8 cellular contexts compared by ENCODE assay signal in the genomic region with DNA sequence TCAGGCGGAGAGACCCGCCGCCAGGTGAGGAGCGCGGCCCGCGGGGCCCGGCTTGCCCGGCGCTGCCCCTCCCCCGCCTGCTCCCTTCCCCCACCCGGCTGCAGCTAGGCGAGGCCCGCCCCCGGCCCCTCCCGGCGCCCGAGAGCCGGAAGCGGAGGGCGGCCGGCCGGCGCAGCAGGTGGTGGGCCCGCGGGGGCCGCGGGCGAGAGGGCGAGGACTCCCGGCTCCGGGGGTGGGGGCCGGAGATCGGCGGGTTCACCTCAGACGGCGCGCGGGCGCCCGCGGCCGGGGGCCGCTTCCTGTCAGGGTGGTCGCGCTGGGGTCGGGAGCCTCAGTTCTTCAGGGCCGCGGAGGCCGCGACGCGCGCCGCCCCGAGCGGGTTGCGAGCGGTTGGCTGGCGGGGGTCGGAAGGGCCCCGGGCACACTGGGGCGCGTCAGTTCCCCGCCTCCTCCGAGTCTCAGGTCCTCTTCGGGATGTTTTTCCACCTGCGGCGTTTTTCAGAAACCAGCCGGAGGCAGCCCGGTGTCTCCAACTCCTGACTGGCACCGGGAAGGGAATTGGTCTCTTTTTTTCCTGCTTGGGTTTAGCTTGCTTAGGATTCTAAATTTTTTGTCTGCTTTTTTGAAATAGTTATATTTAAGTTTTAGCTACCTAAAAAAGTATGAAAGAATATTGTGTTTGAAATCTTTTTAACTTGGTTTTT. TPM values are rescaled to one million over a fixed set of nuclear protein-coding genes. Genes with fewer than 3 reads are reported as not detected.
DNase-seq lines count a peak whose midpoint lies in the region; ATAC-seq and TF ChIP-seq lines count a peak whose summit lies in the region.

No MANE protein-coding gene starts in this region.

- peak overlapping the region; percentile 89 for H3K27ac ChIP-seq in GM23248
- peak overlapping the region; percentile 97 for H3K27ac ChIP-seq in duodenal mucosa (ENCODE audit: low read depth, low read length)
- peak overlapping the region; percentile 97 to 98 for H3K27ac ChIP-seq in lung (ENCODE audit: low read depth in 1 of 2, low read length in 1 of 2)

- peak overlapping the region; percentile 97 for H3K4me2 ChIP-seq in GM23248 (ENCODE audit: unreplicated experiment)

- no peaks in the 10 kb centered on the region for H3K9me2 ChIP-seq in GM23248 (ENCODE audit: insufficient read depth)

- in situ Hi-C loops in GM23248 (cut with MboI) = no loop called here

- H3F3A ChIP-seq in GM23248 (ENCODE audit: insufficient read depth) = peaks cover 8% of the 10 kb centered on the region

- TF ChIP-seq CTCF in lung (IDR thresholded peaks at IDR 0.05; ENCODE audit: control extremely low read depth, extremely low read depth) = no peak

- H3K4me1 ChIP-seq in GM23248 (ENCODE audit: insufficient read depth) = peaks cover 18% of the 10 kb centered on the region
- peaks cover 16 to 23% of the 10 kb centered on the region in 2 donors for H3K4me1 ChIP-seq in duodenal mucosa (ENCODE audit: control insufficient read depth in 1 of 2, insufficient read depth in 2 of 2, low read length in 2 of 2)
- peaks cover 0 to 5% of the 10 kb centered on the region in 2 donors for H3K4me1 ChIP-seq in lung (ENCODE audit: control insufficient read depth in 2 of 2, insufficient read depth in 2 of 2, low read length in 2 of 2)

- H3K27me3 ChIP-seq in GM23248 (replicated peaks; ENCODE audit: insufficient read depth) (no peaks in the 10 kb centered on the region), duodenal mucosa (ENCODE audit: control insufficient read depth in 1 of 2, insufficient read depth in 2 of 2, low read length in 2 of 2) (no peaks in the 10 kb centered on the region), lung (ENCODE audit: control insufficient read depth, insufficient read depth) (no peaks in the 10 kb centered on the region)

- no peaks in the 10 kb centered on the region for H3K9me3 ChIP-seq in GM23248 (ENCODE audit: low read depth)
- H3K9me3 ChIP-seq in duodenal mucosa (ENCODE audit: control insufficient read depth in 1 of 2, low read length in 2 of 2) = no peaks in the 10 kb centered on the region
- H3K9me3 ChIP-seq in lung (ENCODE audit: control insufficient read depth in 2 of 2, insufficient read depth in 1 of 2, low read length in 1 of 2) = no peaks in the 10 kb centered on the region

- no peaks in the 10 kb centered on the region for H4K20me1 ChIP-seq in GM23248 (ENCODE audit: insufficient read depth)

- ATAC-seq in lung (ENCODE audit: insufficient read depth, low FRiP score) = peak; percentile 86

- DNase-seq in NCI-H524 (lab: John Stamatoyannopoulos, UW) = peak; percentile 80 to 83
- no peak for DNase-seq in NCI-H524 treated with DMSO at 0.1 percent for 48 hours (lab: John Stamatoyannopoulos, UW)
- peak; percentile 81 for DNase-seq in GM23248
- peak; percentile 31 to 58 for DNase-seq in Kasumi-1 (lab: John Stamatoyannopoulos, UW)
- peak; percentile 46 for DNase-seq in T-helper 22 cell (ENCODE audit: low read depth)
- DNase-seq in lung (ENCODE audit: low spot score) = peak; percentile 48
- DNase-seq in stimulated activated CD8-positive, alpha-beta memory T cell treated with anti-CD3 and anti-CD28 coated beads, Interleukin-12 subunit alpha, Interleukin-12 subunit beta, amount 100 ng/mL, for 4 hours (ENCODE audit: low read depth) = peak; percentile 77

- H3K36me3 ChIP-seq in GM23248 (ENCODE audit: low read depth) = no peaks in the 10 kb centered on the region
- no peaks in the 10 kb centered on the region for H3K36me3 ChIP-seq in duodenal mucosa (ENCODE audit: control insufficient read depth in 1 of 2, insufficient read depth in 2 of 2, low read length in 2 of 2)
- H3K36me3 ChIP-seq in lung (ENCODE audit: control insufficient read depth in 2 of 2, insufficient read depth in 2 of 2, low read length in 2 of 2) = no peaks in the 10 kb centered on the region

- peaks cover 44% of the 10 kb centered on the region for H3K79me2 ChIP-seq in GM23248 (ENCODE audit: insufficient read depth)

- peak overlapping the region; percentile 68 for H2AFZ ChIP-seq in GM23248

- H3K9ac ChIP-seq in GM23248 (peak overlapping the region; percentile 88), duodenal mucosa (ENCODE audit: low read depth in 1 of 2, low read length in 2 of 2) (peak overlapping the region; percentile 58 to 95)

- H3K4me3 ChIP-seq in GM23248 (peak overlapping the region; percentile 80), duodenal mucosa (ENCODE audit: low read depth in 1 of 2, low read length in 2 of 2) (peak overlapping the region; percentile 68 to 81), lung (peak overlapping the region; percentile 90)

- WGBS in GM23248 (ENCODE audit: low coverage in 1 of 2, low lambda C conversion rate in 2 of 2, missing lambda C conversion rate in 2 of 2), 2 experiments = 0 to 1% methylated on average over 33 to 41 of the region's 72 CpGs
- WGBS in lung, 2 donors = 0 to 1% methylated on average over 57 to 72 of the region's 72 CpGs

RNA-seq across cellular contexts. Expression of a gene that starts 0.5 kb away (rescaled TPM):
- total RNA-seq in GM23248 (2014; rRNA removed; shearing (Covaris generic)) = 101 and 130 TPM in 2 replicates
- polyA plus RNA-seq in GM23248 (2016; fragmentation: Nextera tagmentation; extraction: Ambion mirVana) = 102 and 104 TPM in 2 replicates
- 100 to 1,000 TPM in 1 of 2 donors, 10 to 100 TPM in 1; 68.4 to 160 TPM for total RNA-seq in lung
- polyA plus RNA-seq in lung = 10 to 100 TPM; 49.6 to 94.4 TPM
